8 cellular contexts compared by ENCODE assay signal in the genomic region with DNA sequence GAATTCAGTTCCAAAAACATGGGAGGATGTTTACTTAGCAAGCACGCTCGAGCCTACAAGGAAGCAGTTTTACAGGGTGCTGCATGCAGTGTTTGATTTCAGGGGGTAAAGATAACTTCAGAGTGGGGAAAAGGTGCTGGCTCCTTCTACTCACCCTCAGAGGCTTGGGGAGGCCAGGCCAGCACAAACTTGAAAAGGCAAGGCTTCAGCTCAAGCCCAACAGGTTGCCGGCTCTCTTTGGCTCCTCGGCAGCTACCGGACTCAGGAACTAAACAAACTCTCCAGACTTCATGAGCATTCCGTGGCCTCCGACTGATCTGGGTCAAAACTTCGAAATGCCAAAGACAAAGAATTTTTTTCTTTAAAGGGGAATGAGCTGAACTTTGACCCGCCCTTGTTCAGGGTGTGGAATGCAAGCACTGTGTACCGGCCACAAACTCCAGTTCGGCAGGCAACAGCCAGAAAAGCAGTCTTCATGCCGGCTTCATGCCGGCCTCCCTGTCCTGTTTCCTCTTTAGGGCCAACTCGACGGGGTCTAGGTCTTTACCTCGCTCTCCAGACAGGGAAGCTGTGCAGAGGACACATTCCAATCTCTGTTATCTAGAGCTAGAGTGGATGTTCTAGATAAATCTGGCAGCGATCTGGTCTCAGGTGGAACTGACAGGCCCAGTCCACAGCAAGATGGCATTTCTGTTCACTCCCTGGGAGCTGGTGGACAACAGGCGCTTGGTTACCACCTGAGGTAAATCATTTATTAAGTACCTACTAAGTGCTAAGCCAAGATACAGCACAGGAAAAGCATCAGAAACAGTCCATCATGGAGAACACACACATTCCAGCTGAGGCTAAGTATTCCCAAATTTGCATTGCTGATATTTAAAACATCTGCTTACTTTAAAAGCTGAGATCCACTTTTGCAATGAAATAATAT.
DNase-seq lines count a peak whose midpoint lies in the region; ATAC-seq and TF ChIP-seq lines count a peak whose summit lies in the region.

No MANE protein-coding gene starts in this region.

- DNase-seq in Caki2 (ENCODE audit: low read depth), result peak; percentile 30
- no peak for DNase-seq in epithelial cell of proximal tubule (ENCODE audit: low read depth)
- no peak for DNase-seq in NCI-H187 treated with DMSO at 0.1 percent for 48 hours (lab: John Stamatoyannopoulos, UW)
- no peak for DNase-seq in T-helper 9 cell
- DNase-seq in activated CD4-positive, alpha-beta T cell treated with anti-CD3 and anti-CD28 coated beads for 1 hour, result no peak

- in situ Hi-C loops in Caki2 (cut with HindIII; ENCODE audit: low pct_unique_long_range_greater_than_20kb, low sequenced_read_pairs), result no loop called here

- TF ChIP-seq CTCF in OCI-LY1 (IDR thresholded peaks at IDR 0.05; ENCODE audit: low read length) (no peak), epithelial cell of proximal tubule (conservative IDR thresholded peaks at IDR 0.05; ENCODE audit: low read depth, low read length) (no peak), parathyroid adenoma (IDR thresholded peaks at IDR 0.05) (no peak)

- H3K79me2 ChIP-seq in OCI-LY1 (ENCODE audit: insufficient read depth, low read length), result peaks cover 17% of the 10 kb centered on the region
- peaks cover 28% of the 10 kb centered on the region for H3K79me2 ChIP-seq in parathyroid adenoma

- no peaks in the 10 kb centered on the region for H3K9me2 ChIP-seq in OCI-LY1 (ENCODE audit: low read depth, low read length)

- no peaks in the 10 kb centered on the region for H4K20me1 ChIP-seq in OCI-LY1 (ENCODE audit: insufficient read depth, low read length)

- H3K9ac ChIP-seq in OCI-LY1 (ENCODE audit: low read length), result peak overlapping the region; percentile 68
- H3K9ac ChIP-seq in parathyroid adenoma, result no peak overlapping the region

- H3K36me3 ChIP-seq in OCI-LY1 (ENCODE audit: insufficient read depth, low read length), result no peaks in the 10 kb centered on the region
- H3K36me3 ChIP-seq in parathyroid adenoma (ENCODE audit: control insufficient read depth, insufficient read depth, low read length), result no peaks in the 10 kb centered on the region

- no peak for ATAC-seq in HG03280 (IDR thresholded peaks at IDR 0.05; ENCODE audit: unreplicated experiment)

- H3K9me3 ChIP-seq in OCI-LY1 (ENCODE audit: low read length), result no peaks in the 10 kb centered on the region
- no peaks in the 10 kb centered on the region for H3K9me3 ChIP-seq in parathyroid adenoma (ENCODE audit: control insufficient read depth, low read length)

- peak overlapping the region; percentile 95 for H3K27ac ChIP-seq in OCI-LY1 (ENCODE audit: low read depth, low read length, poor library complexity, severe bottlenecking)
- H3K27ac ChIP-seq in parathyroid adenoma, result peak overlapping the region; percentile 100

- H3K27me3 ChIP-seq in OCI-LY1 (ENCODE audit: insufficient read depth, low read length) (no peaks in the 10 kb centered on the region), parathyroid adenoma (ENCODE audit: control insufficient read depth, insufficient read depth, low read length) (no peaks in the 10 kb centered on the region)

- H3F3A ChIP-seq in OCI-LY1 (ENCODE audit: insufficient read depth, low read length), result no peaks in the 10 kb centered on the region

- peak overlapping the region; percentile 49 for H3K4me3 ChIP-seq in OCI-LY1 (ENCODE audit: low read depth, low read length, poor library complexity, severe bottlenecking)
- H3K4me3 ChIP-seq in epithelial cell of proximal tubule (ENCODE audit: low read depth, low read length), result peak overlapping the region; percentile 52
- no peak overlapping the region for H3K4me3 ChIP-seq in parathyroid adenoma (ENCODE audit: low read depth, low read length)

- H3K4me2 ChIP-seq in OCI-LY1 (ENCODE audit: low read length), result peak overlapping the region; percentile 89
- peak overlapping the region; percentile 17 for H3K4me2 ChIP-seq in parathyroid adenoma (ENCODE audit: low read length)

- H3K4me1 ChIP-seq in OCI-LY1 (ENCODE audit: insufficient read depth, low read length, severe bottlenecking) (peaks cover 64% of the 10 kb centered on the region), parathyroid adenoma (peaks cover 29% of the 10 kb centered on the region)

- H2AFZ ChIP-seq in OCI-LY1 (ENCODE audit: low read length), result no peak overlapping the region
- H2AFZ ChIP-seq in parathyroid adenoma, result no peak overlapping the region
